ENCODE assay signal across 19 cellular contexts in the genomic region with DNA sequence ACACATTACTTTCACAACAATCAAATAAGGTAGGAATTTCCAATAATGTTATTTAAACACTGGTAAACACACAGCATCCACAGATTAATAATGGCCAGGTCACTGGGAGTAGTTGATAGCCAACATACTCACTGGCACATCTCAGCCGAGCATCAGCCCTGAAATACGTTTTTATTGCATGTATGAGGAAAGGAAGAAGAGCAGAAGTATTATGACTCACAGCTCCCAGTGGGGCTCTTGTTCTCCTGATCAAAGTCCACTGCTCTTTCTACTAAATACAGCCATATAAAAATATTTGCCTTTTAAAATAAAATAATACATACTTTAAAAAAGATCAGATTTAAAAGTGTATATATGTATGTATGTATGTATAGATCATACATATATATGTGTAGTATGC.
DNase-seq lines count a peak whose midpoint lies in the region; ATAC-seq and TF ChIP-seq lines count a peak whose summit lies in the region.
"Had no signal": no experiment of that assay in that cellular context is flagged by ENCODE, and none has a peak within 500 bp of the region (broad histone marks: within the 10 kb centered on the region; RNA-seq: fewer than 3 reads in every experiment).

No MANE protein-coding gene starts in this region.

- intact Hi-C loops in PC-3 (cut with micrococcal nuclease), result no loop called here
- intact Hi-C loops in lower leg skin (cut with DNase I; ENCODE audit: low total_unique reads), result no loop called here

- H3K9me3 ChIP-seq in PC-3 (ENCODE audit: low read length), result no peaks in the 10 kb centered on the region
- H3K9me3 ChIP-seq in hepatocyte (ENCODE audit: low read depth), result no peaks in the 10 kb centered on the region
- H3K9me3 ChIP-seq: HAP-1 had no signal

- WGBS in hepatocyte (ENCODE audit: low lambda C conversion rate, missing lambda C conversion rate), result 48% methylated on average over 2 of the region's 2 CpGs
- 57 to 58% methylated on average over 2 of the region's 2 CpGs for WGBS in lower leg skin, 2 donors

- H3K36me3 ChIP-seq in PC-3 (ENCODE audit: low read depth, low read length), result no peaks in the 10 kb centered on the region
- H3K36me3 ChIP-seq in hepatocyte (replicated peaks; ENCODE audit: insufficient read depth, low read depth), result no peaks in the 10 kb centered on the region
- H3K36me3 ChIP-seq: HAP-1 had no signal

- BruUV-seq in PC-3 (replicated peaks; lab: Mats Ljungman, UMichigan), result no TSS peak

- TF ChIP-seq CTCF in PC-3 (conservative IDR thresholded peaks at IDR 0.05; ENCODE audit: low read depth, low read length), result no peak
- TF ChIP-seq CTCF in hepatocyte (IDR thresholded peaks at IDR 0.05; ENCODE audit: poor library complexity), result no peak
- TF ChIP-seq CTCF in lower leg skin (IDR thresholded peaks at IDR 0.05), result no peak

- ATAC-seq in PC-3 (no peak), HG03457 (IDR thresholded peaks at IDR 0.05; ENCODE audit: unreplicated experiment) (no peak)

- H3K4me1 ChIP-seq in PC-3 (ENCODE audit: insufficient read depth, low read length) (no peaks in the 10 kb centered on the region), hepatocyte (ENCODE audit: insufficient read depth) (no peaks in the 10 kb centered on the region)
- H3K4me1 ChIP-seq: HAP-1 had no signal

- no peak for TF ChIP-seq POLR2A in lower leg skin (IDR thresholded peaks at IDR 0.05)

- POLR2A ChIA-PET in PC-3 (lab: Charles Lee; ENCODE audit: unreplicated experiment), result no interaction called here

- H3K27ac ChIP-seq in PC-3 (ENCODE audit: low read length) (no peak overlapping the region), hepatocyte (no peak overlapping the region)
- H3K27ac ChIP-seq: KMS-11, RWPE1 had no signal

- H4K20me1 ChIP-seq in PC-3 (ENCODE audit: low read length) (no peaks in the 10 kb centered on the region), hepatocyte (ENCODE audit: insufficient read depth, poor library complexity, severe bottlenecking) (no peaks in the 10 kb centered on the region)

- DNase-seq in COLO829 (ENCODE audit: low spot score) (peak; percentile 1), GM03348 (ENCODE audit: low spot score) (peak; percentile 6), PC-3 (peak; percentile 35), hepatocyte (ENCODE audit: low spot score) (peak; percentile 31), NCI-H510A treated with DMSO at 0.1 percent for 48 hours (lab: John Stamatoyannopoulos, UW) (no peak), DMS 273 (lab: John Stamatoyannopoulos, UW; ENCODE audit: unreplicated experiment) (no peak), lower leg skin (ENCODE audit: low spot score in 2 of 2) (no peak)
- DNase-seq: DMS79, GOT3, HFFc6, NCI-H2029, NCI-H446 treated with DMSO at 0.1 percent for 48 hours, NCI-H526 treated with DMSO at 0.1 percent for 48 hours, SHP77, T-helper 1 cell had no signal

- CTCF ChIA-PET in PC-3 (lab: Charles Lee), result no interaction called here

- H3K79me2 ChIP-seq in PC-3 (ENCODE audit: low read length) (no peaks in the 10 kb centered on the region), hepatocyte (no peaks in the 10 kb centered on the region)

- H3K27me3 ChIP-seq in PC-3 (ENCODE audit: low read length) (no peaks in the 10 kb centered on the region), hepatocyte (no peaks in the 10 kb centered on the region)

- no peaks in the 10 kb centered on the region for H3K9me2 ChIP-seq in PC-3 (replicated peaks; ENCODE audit: low read length)
- no peaks in the 10 kb centered on the region for H3K9me2 ChIP-seq in hepatocyte (replicated peaks; ENCODE audit: insufficient read depth)

- no peak overlapping the region for H3K4me2 ChIP-seq in PC-3 (ENCODE audit: low read length)
- no peak overlapping the region for H3K4me2 ChIP-seq in hepatocyte
- H3K4me2 ChIP-seq: KMS-11 had no signal

- H2AFZ ChIP-seq in PC-3 (ENCODE audit: low read length) (no peak overlapping the region), hepatocyte (no peak overlapping the region)

- H3K9ac ChIP-seq in PC-3 (ENCODE audit: low read length), result no peak overlapping the region
- H3K9ac ChIP-seq: KMS-11 had no signal

- H3K4me3 ChIP-seq in PC-3 (ENCODE audit: low read length) (no peak overlapping the region), hepatocyte (no peak overlapping the region), lower leg skin (ENCODE audit: low read depth, poor library complexity, severe bottlenecking) (no peak overlapping the region)
- H3K4me3 ChIP-seq: HAP-1 had no signal

- H3F3A ChIP-seq in PC-3 (ENCODE audit: low read length, unreplicated experiment), result no peaks in the 10 kb centered on the region

Comparison
In these comparisons a context has a peak if more than half of its experiments do, and no peak if none do; other contexts are left out.
1. DNase-seq: peak in COLO829 (single experiment), GM03348 (single experiment), PC-3 (single experiment) and hepatocyte (single experiment); none in NCI-H510A treated with DMSO at 0.1 percent for 48 hours (single experiment), DMS 273 (single experiment) and lower leg skin (0 of 2).